ENCODE assay signal across 9 cellular contexts in the genomic region with DNA sequence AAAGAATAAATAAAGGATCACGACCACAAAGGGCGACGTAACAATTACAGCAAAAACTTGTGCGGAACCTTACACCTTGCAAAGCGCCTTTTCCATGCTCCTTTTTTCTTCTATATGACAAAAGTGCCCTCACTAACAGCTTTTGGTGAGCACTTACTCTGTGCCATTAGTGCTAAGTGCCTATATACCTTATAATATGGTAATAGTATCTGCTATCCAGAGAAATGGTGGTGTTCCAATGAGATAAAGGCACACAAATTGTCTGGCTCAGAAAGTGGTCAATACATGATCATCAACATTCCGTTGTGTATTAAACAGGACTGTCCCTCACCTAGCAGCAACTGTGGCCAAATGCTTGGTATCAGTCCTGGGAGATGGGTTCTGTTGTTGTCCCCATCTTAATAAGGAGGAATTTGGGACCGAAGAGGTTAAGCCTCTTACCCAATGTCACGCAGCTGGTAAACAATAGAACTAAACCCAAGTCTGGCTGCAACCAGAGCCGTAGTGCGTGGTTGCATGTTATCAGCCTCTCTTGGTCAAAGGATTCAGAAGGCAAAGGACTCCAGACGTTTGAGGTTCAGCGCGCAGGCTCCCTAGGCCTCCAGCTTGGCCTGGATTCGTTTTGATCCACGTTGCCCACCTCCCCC. TPM values are rescaled to one million over a fixed set of nuclear protein-coding genes. Genes with fewer than 3 reads are reported as not detected.
DNase-seq lines count a peak whose midpoint lies in the region; ATAC-seq and TF ChIP-seq lines count a peak whose summit lies in the region.
"Had no signal": no experiment of that assay in that cellular context is flagged by ENCODE, and none has a peak within 500 bp of the region (broad histone marks: within the 10 kb centered on the region; RNA-seq: fewer than 3 reads in every experiment).

No MANE protein-coding gene starts in this region.

- no peaks in the 10 kb centered on the region for H3K27me3 Mint-ChIP-seq in activated naive CD4-positive, alpha-beta T cell treated with anti-CD3 and anti-CD28 coated beads for 36 hours (ENCODE audit: low read depth)

- H3K4me3 ChIP-seq in fibroblast of lung (replicated peaks in 1 of 4; ENCODE audit: control extremely low read depth in 1 of 4, insufficient read depth in 1 of 4, low read depth in 3 of 4, low read length in 4 of 4) (no peak overlapping the region), transverse colon (peak overlapping the region in 1 of 4 donors; percentile 71)

- TF ChIP-seq POLR2A in transverse colon (IDR thresholded peaks at IDR 0.05), result no peak

- no peaks in the 10 kb centered on the region for H3K9me3 Mint-ChIP-seq in activated naive CD4-positive, alpha-beta T cell treated with anti-CD3 and anti-CD28 coated beads for 36 hours

- TF ChIP-seq CTCF in fibroblast of lung (conservative IDR thresholded peaks at IDR 0.05 in 1 of 2, IDR thresholded peaks at IDR 0.05 in 1 of 2; ENCODE audit: low read depth in 1 of 2, low read length in 2 of 2), result no peak
- no peak for TF ChIP-seq CTCF in transverse colon (IDR thresholded peaks at IDR 0.05)

- CTCF ChIA-PET in activated naive CD4-positive, alpha-beta T cell treated with anti-CD3 and anti-CD28 coated beads for 36 hours (lab: Charles Lee), result interaction anchor here (0.8 to 3.7 kb wide), 33 partner anchors 9 to 238 kb away, joined by 3 to 52 read pairs (median 5); partner anchors contain the start of genes AK1, CDK9, PTRH1 and TTC16

- WGBS in transverse colon (ENCODE audit: low coverage in 1 of 2), 2 donors, result 3 to 26% methylated on average over 5 to 15 of the region's 15 CpGs

- DNase-seq in activated naive CD4-positive, alpha-beta T cell treated with anti-CD3 and anti-CD28 coated beads for 36 hours, result no peak
- DNase-seq in activated naive CD4-positive, alpha-beta T cell (lab: John Stamatoyannopoulos, UW), result no peak
- peak; percentile 15 for DNase-seq in MV-4-11 (lab: John Stamatoyannopoulos, UW)
- no peak for DNase-seq in fibroblast of lung (ENCODE audit: low read depth in 2 of 2)
- DNase-seq in transverse colon, result no peak
- DNase-seq in retina, result no peak
- no peak for DNase-seq in activated CD4-positive, alpha-beta T cell treated with anti-CD3 and anti-CD28 coated beads, Interleukin-2, amount 50 U/mL, for 4 hours

- no peak for ATAC-seq in HG02571 (IDR thresholded peaks at IDR 0.05; ENCODE audit: unreplicated experiment)

- in situ Hi-C loops in transverse colon (cut with MboI; ENCODE audit: low pct_ligation_motif_present in 1 of 4, low pct_unique_long_range_greater_than_20kb in 1 of 4, low sequenced_read_pairs in 3 of 4), result loop anchor here (5.0 to 25.0 kb wide), 6 partner anchors 47 to 223 kb away; no protein-coding TSS in a partner anchor

- no peaks in the 10 kb centered on the region for H4K20me1 ChIP-seq in fibroblast of lung (ENCODE audit: control insufficient read depth, extremely low read depth, insufficient read depth, low read length)

- H3K9me3 ChIP-seq in fibroblast of lung (ENCODE audit: control insufficient read depth, insufficient read depth, low read depth, low read length) (no peaks in the 10 kb centered on the region), transverse colon (no peaks in the 10 kb centered on the region)

- peak overlapping the region; percentile 86 for H3K27ac Mint-ChIP-seq in activated naive CD4-positive, alpha-beta T cell treated with anti-CD3 and anti-CD28 coated beads for 36 hours

- H3K4me3 Mint-ChIP-seq in activated naive CD4-positive, alpha-beta T cell treated with anti-CD3 and anti-CD28 coated beads for 36 hours, result peak overlapping the region; percentile 78

- TF ChIP-seq EP300 in transverse colon (IDR thresholded peaks at IDR 0.05; ENCODE audit: low read depth), result no peak

- peaks cover 3% of the 10 kb centered on the region for H3K36me3 Mint-ChIP-seq in activated naive CD4-positive, alpha-beta T cell treated with anti-CD3 and anti-CD28 coated beads for 36 hours (ENCODE audit: low read depth)

- H3K4me1 Mint-ChIP-seq in activated naive CD4-positive, alpha-beta T cell treated with anti-CD3 and anti-CD28 coated beads for 36 hours (ENCODE audit: low read depth), result peaks cover 13% of the 10 kb centered on the region

- peak overlapping the region; percentile 54 for H3K4me2 ChIP-seq in fibroblast of lung (ENCODE audit: extremely low read depth, insufficient read depth, low read length)

- peak overlapping the region; percentile 57 for H3K27ac ChIP-seq in fibroblast of lung (ENCODE audit: insufficient read depth, low read length)
- peak overlapping the region in 3 of 4 donors; percentile 98 to 100 (median 99) for H3K27ac ChIP-seq in transverse colon

- no peaks in the 10 kb centered on the region for H3K27me3 ChIP-seq in fibroblast of lung (ENCODE audit: control insufficient read depth, insufficient read depth, low read length)
- no peaks in the 10 kb centered on the region for H3K27me3 ChIP-seq in transverse colon

- peaks cover 17% of the 10 kb centered on the region for H3K4me1 ChIP-seq in fibroblast of lung (ENCODE audit: control insufficient read depth, extremely low read depth, insufficient read depth, low read length)
- H3K4me1 ChIP-seq in transverse colon, result peaks cover 6 to 29% (median 18%) of the 10 kb centered on the region in 4 donors

- intact Hi-C loops in activated naive CD4-positive, alpha-beta T cell treated with anti-CD3 and anti-CD28 coated beads for 36 hours (cut with micrococcal nuclease), result loop anchor here (1.0 kb wide), 8 partner anchors 20 to 186 kb away; partner anchors contain the start of genes FPGS, PTRH1 and STXBP1
- intact Hi-C loops in transverse colon (cut with DNase I; ENCODE audit: low total_unique reads), result loop anchor here (2.0 to 10.0 kb wide), 3 partner anchors 49 to 231 kb away; no protein-coding TSS in a partner anchor

- no peaks in the 10 kb centered on the region for H3K79me2 ChIP-seq in fibroblast of lung (ENCODE audit: control insufficient read depth, insufficient read depth, low read length)

- peak overlapping the region; percentile 20 for H3K9ac ChIP-seq in fibroblast of lung (ENCODE audit: insufficient read depth, low read length)

- H2AFZ ChIP-seq in fibroblast of lung (ENCODE audit: low read length), result no peak overlapping the region

- H3K36me3 ChIP-seq in fibroblast of lung (ENCODE audit: control insufficient read depth, insufficient read depth, low read length) (peaks cover 3% of the 10 kb centered on the region), transverse colon (peaks cover 0 to 4% (median 0%) of the 10 kb centered on the region in 4 donors)

RNA-seq across cellular contexts. Expression of gene TOR2A, which starts 0.6 kb away (rescaled TPM):
- 10 to 100 TPM; 11.8 to 12.7 TPM for total RNA-seq in activated naive CD4-positive, alpha-beta T cell treated with anti-CD3 and anti-CD28 coated beads for 36 hours
- 3.6 TPM in 2 replicates for total RNA-seq in fibroblast of lung
- 4.6 and 5.0 TPM in 2 replicates for polyA plus RNA-seq in fibroblast of lung
- polyA plus RNA-seq in fibroblast of lung (2012), result 7.9 and 10.3 TPM in 2 replicates
- polyA minus RNA-seq in fibroblast of lung (ENCODE audit: low replicate concordance), result 5.0 and 13.5 TPM in 2 replicates
- total RNA-seq in transverse colon, result 100 to 1,000 TPM in 1 of 4 donors, 10 to 100 TPM in 3; 31.4 to 126 (median 48.1) TPM

RNA-seq across cellular contexts. Expression of gene TTC16, which starts 19.8 kb away (rescaled TPM):
- total RNA-seq in activated naive CD4-positive, alpha-beta T cell treated with anti-CD3 and anti-CD28 coated beads for 36 hours, result under 1 TPM; 0.50 to 0.79 TPM
- total RNA-seq in fibroblast of lung (under 0.01 TPM in 2 replicates), transverse colon (not detected)
- polyA plus RNA-seq in fibroblast of lung, result 0.02 TPM in 1 of 2 replicates, not detected in the other
- polyA plus RNA-seq in fibroblast of lung (2012), result not detected in 2 replicates
- polyA minus RNA-seq in fibroblast of lung (ENCODE audit: low replicate concordance), result not detected in 2 replicates
- total RNA-seq: HT-29 had no signal

RNA-seq across cellular contexts. Expression of gene PTRH1, which starts 20.2 kb away (rescaled TPM):
- total RNA-seq in activated naive CD4-positive, alpha-beta T cell treated with anti-CD3 and anti-CD28 coated beads for 36 hours, result 10 to 100 TPM; 23.3 to 24.1 TPM
- total RNA-seq in fibroblast of lung (13.1 and 26.1 TPM in 2 replicates), transverse colon (1 to 10 TPM; 2.4 to 9.7 (median 6.2) TPM)
- 4.9 and 9.0 TPM in 2 replicates for polyA plus RNA-seq in fibroblast of lung
- polyA plus RNA-seq in fibroblast of lung (2012), result 13.7 and 27.8 TPM in 2 replicates
- polyA minus RNA-seq in fibroblast of lung (ENCODE audit: low replicate concordance), result 3.0 and 5.0 TPM in 2 replicates

RNA-seq across cellular contexts. Expression of gene CFAP157, which starts 28.9 kb away (rescaled TPM):
- total RNA-seq in activated naive CD4-positive, alpha-beta T cell treated with anti-CD3 and anti-CD28 coated beads for 36 hours, result under 1 TPM in 1 of 2 experiments, not detected in 1; 0.07 TPM
- under 0.01 TPM in 2 replicates for total RNA-seq in fibroblast of lung
- 0.06 TPM in 1 of 2 replicates, not detected in the other for polyA plus RNA-seq in fibroblast of lung
- polyA plus RNA-seq in fibroblast of lung (2012), result 0.44 and 0.58 TPM in 2 replicates
- polyA minus RNA-seq in fibroblast of lung (ENCODE audit: low replicate concordance), result not detected in 2 replicates
- not detected for total RNA-seq in transverse colon

RNA-seq across cellular contexts. Expression of gene SH2D3C, which starts 42.8 kb away (rescaled TPM):
- 10 to 100 TPM; 27.2 to 27.3 TPM for total RNA-seq in activated naive CD4-positive, alpha-beta T cell treated with anti-CD3 and anti-CD28 coated beads for 36 hours
- 0.26 TPM in 1 of 2 replicates, not detected in the other for total RNA-seq in fibroblast of lung
- 1.2 TPM in 1 of 2 replicates, not detected in the other for polyA plus RNA-seq in fibroblast of lung
- 2.2 TPM in 1 of 2 replicates, not detected in the other for polyA plus RNA-seq in fibroblast of lung (2012)
- 4.4 TPM in 1 of 2 replicates, not detected in the other for polyA minus RNA-seq in fibroblast of lung (ENCODE audit: low replicate concordance)
- total RNA-seq in transverse colon, result 10 to 100 TPM in 1 of 4 donors, 1 to 10 TPM in 3; 2.6 to 10.1 (median 3.9) TPM
- total RNA-seq: HT-29 had no signal
